Comparison of ENCODE assay signal across 1 cellular context in genomic region chr15:29821416-29822099, GRCh38.
TF ChIP-seq lines count a peak whose summit lies in the region.

No MANE protein-coding gene starts in this region.

TF ChIP-seq in K562, 482 proteins besides CTCF, POLR2A, EP300 and RAD21 (continued from another document and continues in another):
- no peak for TF ChIP-seq MITF (IDR thresholded peaks at IDR 0.05)
- TF ChIP-seq ARID2 (IDR thresholded peaks at IDR 0.05): no peak
- TF ChIP-seq MYBL2 (IDR thresholded peaks at IDR 0.05; ENCODE audit: low read depth): no peak
- no peak for TF ChIP-seq MYBL2 (CRISPR knock-in tag; IDR thresholded peaks at IDR 0.05; ENCODE audit: borderline replicate concordance)
- TF ChIP-seq ZEB2 (IDR thresholded peaks at IDR 0.05): no peak
- no peak for TF ChIP-seq SMAD2 (IDR thresholded peaks at IDR 0.05; ENCODE audit: low read depth, low read length)
- TF ChIP-seq, protein P1, sequence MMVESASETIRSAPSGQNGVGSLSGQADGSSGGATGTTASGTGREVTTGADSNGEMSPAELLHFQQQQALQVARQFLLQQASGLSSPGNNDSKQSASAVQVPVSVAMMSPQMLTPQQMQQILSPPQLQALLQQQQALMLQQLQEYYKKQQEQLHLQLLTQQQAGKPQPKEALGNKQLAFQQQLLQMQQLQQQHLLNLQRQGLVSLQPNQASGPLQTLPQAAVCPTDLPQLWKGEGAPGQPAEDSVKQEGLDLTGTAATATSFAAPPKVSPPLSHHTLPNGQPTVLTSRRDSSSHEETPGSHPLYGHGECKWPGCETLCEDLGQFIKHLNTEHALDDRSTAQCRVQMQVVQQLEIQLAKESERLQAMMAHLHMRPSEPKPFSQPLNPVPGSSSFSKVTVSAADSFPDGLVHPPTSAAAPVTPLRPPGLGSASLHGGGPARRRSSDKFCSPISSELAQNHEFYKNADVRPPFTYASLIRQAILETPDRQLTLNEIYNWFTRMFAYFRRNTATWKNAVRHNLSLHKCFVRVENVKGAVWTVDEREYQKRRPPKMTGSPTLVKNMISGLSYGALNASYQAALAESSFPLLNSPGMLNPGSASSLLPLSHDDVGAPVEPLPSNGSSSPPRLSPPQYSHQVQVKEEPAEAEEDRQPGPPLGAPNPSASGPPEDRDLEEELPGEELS (CRISPR knock-in tag; IDR thresholded peaks at IDR 0.05; ENCODE audit: borderline replicate concordance): no peak
- TF ChIP-seq SMARCA4 (IDR thresholded peaks at IDR 0.05): no peak; the same call in 1 of the 2 replicates
- TF ChIP-seq POLR2G (IDR thresholded peaks at IDR 0.05; ENCODE audit: low read depth, low read length): peak; percentile 22
- TF ChIP-seq, protein P2, sequence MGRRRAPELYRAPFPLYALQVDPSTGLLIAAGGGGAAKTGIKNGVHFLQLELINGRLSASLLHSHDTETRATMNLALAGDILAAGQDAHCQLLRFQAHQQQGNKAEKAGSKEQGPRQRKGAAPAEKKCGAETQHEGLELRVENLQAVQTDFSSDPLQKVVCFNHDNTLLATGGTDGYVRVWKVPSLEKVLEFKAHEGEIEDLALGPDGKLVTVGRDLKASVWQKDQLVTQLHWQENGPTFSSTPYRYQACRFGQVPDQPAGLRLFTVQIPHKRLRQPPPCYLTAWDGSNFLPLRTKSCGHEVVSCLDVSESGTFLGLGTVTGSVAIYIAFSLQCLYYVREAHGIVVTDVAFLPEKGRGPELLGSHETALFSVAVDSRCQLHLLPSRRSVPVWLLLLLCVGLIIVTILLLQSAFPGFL (CRISPR knock-in tag; IDR thresholded peaks at IDR 0.05): no peak
- no peak for TF ChIP-seq TOE1 (IDR thresholded peaks at IDR 0.05; ENCODE audit: borderline replicate concordance)
- no peak for TF ChIP-seq TOE1 (CRISPR knock-in tag; IDR thresholded peaks at IDR 0.05; ENCODE audit: borderline replicate concordance, low read depth)
- no peak for TF ChIP-seq GATA2 (CRISPR knock-in tag; IDR thresholded peaks at IDR 0.05)
- TF ChIP-seq ZNF695 (CRISPR knock-in tag; IDR thresholded peaks at IDR 0.05): no peak
- TF ChIP-seq, protein P3, sequence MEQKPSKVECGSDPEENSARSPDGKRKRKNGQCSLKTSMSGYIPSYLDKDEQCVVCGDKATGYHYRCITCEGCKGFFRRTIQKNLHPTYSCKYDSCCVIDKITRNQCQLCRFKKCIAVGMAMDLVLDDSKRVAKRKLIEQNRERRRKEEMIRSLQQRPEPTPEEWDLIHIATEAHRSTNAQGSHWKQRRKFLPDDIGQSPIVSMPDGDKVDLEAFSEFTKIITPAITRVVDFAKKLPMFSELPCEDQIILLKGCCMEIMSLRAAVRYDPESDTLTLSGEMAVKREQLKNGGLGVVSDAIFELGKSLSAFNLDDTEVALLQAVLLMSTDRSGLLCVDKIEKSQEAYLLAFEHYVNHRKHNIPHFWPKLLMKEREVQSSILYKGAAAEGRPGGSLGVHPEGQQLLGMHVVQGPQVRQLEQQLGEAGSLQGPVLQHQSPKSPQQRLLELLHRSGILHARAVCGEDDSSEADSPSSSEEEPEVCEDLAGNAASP (IDR thresholded peaks at IDR 0.05): no peak
- TF ChIP-seq BRF1 (IDR thresholded peaks at IDR 0.05; ENCODE audit: borderline replicate concordance, extremely low read depth, insufficient read length): no peak
- no peak for TF ChIP-seq ZZZ3 (IDR thresholded peaks at IDR 0.05)
- no peak for TF ChIP-seq ZSCAN32 (CRISPR knock-in tag; IDR thresholded peaks at IDR 0.05)
- no peak for TF ChIP-seq THRAP3 (IDR thresholded peaks at IDR 0.05; ENCODE audit: borderline replicate concordance)
- no peak for TF ChIP-seq ZFP36 (IDR thresholded peaks at IDR 0.05; ENCODE audit: low read depth, low read length, partially characterized antibody)
- no peak for TF ChIP-seq RBM34 (IDR thresholded peaks at IDR 0.05; ENCODE audit: borderline replicate concordance, insufficient read depth, low read length)
- TF ChIP-seq SNAPC5 (CRISPR knock-in tag; IDR thresholded peaks at IDR 0.05): no peak
- TF ChIP-seq CCNT2 (IDR thresholded peaks at IDR 0.05; ENCODE audit: borderline replicate concordance, extremely low read depth, insufficient read length, low read depth, low read length): no peak
- TF ChIP-seq TARDBP (IDR thresholded peaks at IDR 0.05): no peak
- no peak for TF ChIP-seq NFE2L1 (tag; IDR thresholded peaks at IDR 0.05; ENCODE audit: borderline replicate concordance, low read depth)
- no peak for TF ChIP-seq E2F3 (CRISPR knock-in tag; IDR thresholded peaks at IDR 0.05)
- TF ChIP-seq ZNF696 (CRISPR knock-in tag; conservative IDR thresholded peaks at IDR 0.05): no peak
- no peak for TF ChIP-seq TCF7 (IDR thresholded peaks at IDR 0.05; ENCODE audit: borderline replicate concordance)
- TF ChIP-seq, protein P4, sequence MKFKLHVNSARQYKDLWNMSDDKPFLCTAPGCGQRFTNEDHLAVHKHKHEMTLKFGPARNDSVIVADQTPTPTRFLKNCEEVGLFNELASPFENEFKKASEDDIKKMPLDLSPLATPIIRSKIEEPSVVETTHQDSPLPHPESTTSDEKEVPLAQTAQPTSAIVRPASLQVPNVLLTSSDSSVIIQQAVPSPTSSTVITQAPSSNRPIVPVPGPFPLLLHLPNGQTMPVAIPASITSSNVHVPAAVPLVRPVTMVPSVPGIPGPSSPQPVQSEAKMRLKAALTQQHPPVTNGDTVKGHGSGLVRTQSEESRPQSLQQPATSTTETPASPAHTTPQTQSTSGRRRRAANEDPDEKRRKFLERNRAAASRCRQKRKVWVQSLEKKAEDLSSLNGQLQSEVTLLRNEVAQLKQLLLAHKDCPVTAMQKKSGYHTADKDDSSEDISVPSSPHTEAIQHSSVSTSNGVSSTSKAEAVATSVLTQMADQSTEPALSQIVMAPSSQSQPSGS (CRISPR knock-in tag; IDR thresholded peaks at IDR 0.05): peak; percentile 21; the same call in 1 of the 2 replicates
- no peak for TF ChIP-seq HEY1 (CRISPR knock-in tag; IDR thresholded peaks at IDR 0.05; ENCODE audit: borderline replicate concordance)
- TF ChIP-seq HDAC8 (tag; IDR thresholded peaks at IDR 0.05): no peak
- TF ChIP-seq LCOR (CRISPR knock-in tag; IDR thresholded peaks at IDR 0.05): no peak
- no peak for TF ChIP-seq MAX (CRISPR knock-in tag; IDR thresholded peaks at IDR 0.05)
- no peak for TF ChIP-seq NFXL1 (CRISPR knock-in tag; IDR thresholded peaks at IDR 0.05)
- no peak for TF ChIP-seq ESRRB (CRISPR knock-in tag; IDR thresholded peaks at IDR 0.05; ENCODE audit: borderline replicate concordance)
- peak; percentile 29 for TF ChIP-seq PCBP1 (IDR thresholded peaks at IDR 0.05; ENCODE audit: low read depth, low read length, poor library complexity, severe bottlenecking)
- no peak for TF ChIP-seq HNRNPUL1 (IDR thresholded peaks at IDR 0.05; ENCODE audit: low read length)
- TF ChIP-seq PRPF4 (IDR thresholded peaks at IDR 0.05; ENCODE audit: insufficient read depth, low read depth, low read length, poor library complexity, severe bottlenecking): no peak
- TF ChIP-seq TSC22D4 (tag; IDR thresholded peaks at IDR 0.05): no peak
- no peak for TF ChIP-seq DIDO1 (tag; IDR thresholded peaks at IDR 0.05; ENCODE audit: low read depth)
- TF ChIP-seq GABPB1 (CRISPR knock-in tag; IDR thresholded peaks at IDR 0.05): no peak
- TF ChIP-seq, protein P5, sequence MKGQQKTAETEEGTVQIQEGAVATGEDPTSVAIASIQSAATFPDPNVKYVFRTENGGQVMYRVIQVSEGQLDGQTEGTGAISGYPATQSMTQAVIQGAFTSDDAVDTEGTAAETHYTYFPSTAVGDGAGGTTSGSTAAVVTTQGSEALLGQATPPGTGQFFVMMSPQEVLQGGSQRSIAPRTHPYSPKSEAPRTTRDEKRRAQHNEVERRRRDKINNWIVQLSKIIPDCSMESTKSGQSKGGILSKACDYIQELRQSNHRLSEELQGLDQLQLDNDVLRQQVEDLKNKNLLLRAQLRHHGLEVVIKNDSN (CRISPR knock-in tag; IDR thresholded peaks at IDR 0.05): no peak
- TF ChIP-seq CHAMP1 (IDR thresholded peaks at IDR 0.05): no peak
- peak; percentile 61 for TF ChIP-seq NEUROD1 (IDR thresholded peaks at IDR 0.05; ENCODE audit: borderline replicate concordance, low read depth, low read length, partially characterized antibody)
- no peak for TF ChIP-seq L3MBTL2 (IDR thresholded peaks at IDR 0.05)
- no peak for TF ChIP-seq TAF7 (tag; IDR thresholded peaks at IDR 0.05)
- no peak for TF ChIP-seq ZNF316 (IDR thresholded peaks at IDR 0.05)
- no peak for TF ChIP-seq MXI1 (IDR thresholded peaks at IDR 0.05; ENCODE audit: low read depth, low read length)
- TF ChIP-seq, protein P6, sequence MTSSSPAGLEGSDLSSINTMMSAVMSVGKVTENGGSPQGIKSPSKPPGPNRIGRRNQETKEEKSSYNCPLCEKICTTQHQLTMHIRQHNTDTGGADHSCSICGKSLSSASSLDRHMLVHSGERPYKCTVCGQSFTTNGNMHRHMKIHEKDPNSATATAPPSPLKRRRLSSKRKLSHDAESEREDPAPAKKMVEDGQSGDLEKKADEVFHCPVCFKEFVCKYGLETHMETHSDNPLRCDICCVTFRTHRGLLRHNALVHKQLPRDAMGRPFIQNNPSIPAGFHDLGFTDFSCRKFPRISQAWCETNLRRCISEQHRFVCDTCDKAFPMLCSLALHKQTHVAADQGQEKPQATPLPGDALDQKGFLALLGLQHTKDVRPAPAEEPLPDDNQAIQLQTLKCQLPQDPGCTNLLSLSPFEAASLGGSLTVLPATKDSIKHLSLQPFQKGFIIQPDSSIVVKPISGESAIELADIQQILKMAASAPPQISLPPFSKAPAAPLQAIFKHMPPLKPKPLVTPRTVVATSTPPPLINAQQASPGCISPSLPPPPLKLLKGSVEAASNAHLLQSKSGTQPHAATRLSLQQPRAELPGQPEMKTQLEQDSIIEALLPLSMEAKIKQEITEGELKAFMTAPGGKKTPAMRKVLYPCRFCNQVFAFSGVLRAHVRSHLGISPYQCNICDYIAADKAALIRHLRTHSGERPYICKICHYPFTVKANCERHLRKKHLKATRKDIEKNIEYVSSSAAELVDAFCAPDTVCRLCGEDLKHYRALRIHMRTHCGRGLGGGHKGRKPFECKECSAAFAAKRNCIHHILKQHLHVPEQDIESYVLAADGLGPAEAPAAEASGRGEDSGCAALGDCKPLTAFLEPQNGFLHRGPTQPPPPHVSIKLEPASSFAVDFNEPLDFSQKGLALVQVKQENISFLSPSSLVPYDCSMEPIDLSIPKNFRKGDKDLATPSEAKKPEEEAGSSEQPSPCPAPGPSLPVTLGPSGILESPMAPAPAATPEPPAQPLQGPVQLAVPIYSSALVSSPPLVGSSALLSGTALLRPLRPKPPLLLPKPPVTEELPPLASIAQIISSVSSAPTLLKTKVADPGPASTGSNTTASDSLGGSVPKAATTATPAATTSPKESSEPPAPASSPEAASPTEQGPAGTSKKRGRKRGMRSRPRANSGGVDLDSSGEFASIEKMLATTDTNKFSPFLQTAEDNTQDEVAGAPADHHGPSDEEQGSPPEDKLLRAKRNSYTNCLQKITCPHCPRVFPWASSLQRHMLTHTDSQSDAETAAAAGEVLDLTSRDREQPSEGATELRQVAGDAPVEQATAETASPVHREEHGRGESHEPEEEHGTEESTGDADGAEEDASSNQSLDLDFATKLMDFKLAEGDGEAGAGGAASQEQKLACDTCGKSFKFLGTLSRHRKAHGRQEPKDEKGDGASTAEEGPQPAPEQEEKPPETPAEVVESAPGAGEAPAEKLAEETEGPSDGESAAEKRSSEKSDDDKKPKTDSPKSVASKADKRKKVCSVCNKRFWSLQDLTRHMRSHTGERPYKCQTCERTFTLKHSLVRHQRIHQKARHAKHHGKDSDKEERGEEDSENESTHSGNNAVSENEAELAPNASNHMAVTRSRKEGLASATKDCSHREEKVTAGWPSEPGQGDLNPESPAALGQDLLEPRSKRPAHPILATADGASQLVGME (CRISPR knock-in tag; IDR thresholded peaks at IDR 0.05): no peak
- TF ChIP-seq NR2C2 (CRISPR knock-in tag; IDR thresholded peaks at IDR 0.05): no peak
- no peak for TF ChIP-seq NR2C2 (tag; IDR thresholded peaks at IDR 0.05)
- no peak for TF ChIP-seq BMI1 (IDR thresholded peaks at IDR 0.05; ENCODE audit: low read length)
- no peak for TF ChIP-seq IRF2 (CRISPR knock-in tag; IDR thresholded peaks at IDR 0.05)
- TF ChIP-seq CHD1 (IDR thresholded peaks at IDR 0.05; ENCODE audit: low read length): peak; percentile 17
- TF ChIP-seq CSDE1 (IDR thresholded peaks at IDR 0.05): no peak
